In genomic region chr1:155695608-155696007, GRCh38 we compare ENCODE assay signal across 26 cellular contexts.
"Had no signal": no experiment of that assay in that cellular context is flagged by ENCODE, and none has a peak within 500 bp of the region (broad histone marks: within the 10 kb centered on the region; RNA-seq: fewer than 3 reads in every experiment).

No MANE protein-coding gene starts in this region.

- H3K27ac ChIP-seq: adrenal gland, SJSA1 had no signal

- H3K4me3 Mint-ChIP-seq: activated naive CD8-positive, alpha-beta T cell treated with anti-CD3 and anti-CD28 coated beads, Interleukin-2, amount 10 ng/mL, durations not matched to agents 7 days and 5 days; T-helper 1 cell treated with Interleukin-12 subunit alpha and Interleukin-12 subunit beta and Interleukin-4 antibody, amounts not matched to agents 30 μg/mL and 1 μg/mL, for 36 hours had no signal

- H3K27ac Mint-ChIP-seq: activated naive CD8-positive, alpha-beta T cell treated with anti-CD3 and anti-CD28 coated beads, Interleukin-2, amount 10 ng/mL, durations not matched to agents 7 days and 5 days; T-helper 1 cell treated with Interleukin-12 subunit alpha and Interleukin-12 subunit beta and Interleukin-4 antibody, amounts not matched to agents 30 μg/mL and 1 μg/mL, for 36 hours had no signal

- H3K9me3 Mint-ChIP-seq: activated naive CD8-positive, alpha-beta T cell treated with anti-CD3 and anti-CD28 coated beads, Interleukin-2, amount 10 ng/mL, durations not matched to agents 7 days and 5 days; activated T-cell treated with anti-CD3 and anti-CD28 coated beads, Interleukin-2, amount 50 U/mL, for 72 hours had no signal

- H3K27me3 ChIP-seq: adrenal gland, breast epithelium, SJSA1 had no signal

- H3K36me3 ChIP-seq: adrenal gland, breast epithelium had no signal

- H3K4me3 ChIP-seq: adrenal gland, breast epithelium, K562, SJSA1 had no signal

- DNase-seq: activated CD4-positive, alpha-beta T cell treated with anti-CD3 and anti-CD28 coated beads, Interleukin-2, amount 50 U/mL, for 48 hours; activated CD4-positive, CD25-positive, alpha-beta regulatory T cell; activated CD8-positive, alpha-beta memory T cell treated with anti-CD3 and anti-CD28 coated beads for 24 hours; activated naive CD4-positive, alpha-beta T cell treated with anti-CD3 and anti-CD28 coated beads, Interleukin-2, amount 50 U/mL, for 16 hours; activated naive CD8-positive, alpha-beta T cell treated with anti-CD3 and anti-CD28 coated beads, Interleukin-2, amount 10 ng/mL, durations not matched to agents 7 days and 5 days; activated T-cell treated with anti-CD3 and anti-CD28 coated beads, Interleukin-2, amount 50 U/mL, for 72 hours; anterior cingulate cortex; central memory CD4-positive, alpha-beta T cell; Karpas-422; NCI-H1092; NCI-H1417; NCI-H1694; NCI-H2029; NCI-H510A treated with DMSO at 0.1 percent for 48 hours; NCI-H69; NK-92 treated with Interleukin-12 subunit alpha and Interleukin-12 subunit beta, amount 100 ng/mL, for 24 hours; SHP77; T1000 had no signal

- H3K9me3 ChIP-seq: adrenal gland, breast epithelium, SJSA1 had no signal

- H3K27me3 Mint-ChIP-seq: activated naive CD8-positive, alpha-beta T cell treated with anti-CD3 and anti-CD28 coated beads, Interleukin-2, amount 10 ng/mL, durations not matched to agents 7 days and 5 days had no signal

- ATAC-seq: activated T-cell treated with anti-CD3 and anti-CD28 coated beads, Interleukin-2, amount 50 U/mL, for 72 hours; K562; SK-N-SH treated with all-trans-retinoic acid at 6 μM for 48 hours had no signal

- FAIRE-seq: K562, RCC 7860, TTC549 had no signal
